ENCODE assay signal across 32 cellular contexts in genomic region chr5:63603996-63604395, GRCh38.
"Had no signal": no experiment of that assay in that cellular context is flagged by ENCODE, and none has a peak within 500 bp of the region (broad histone marks: within the 10 kb centered on the region; RNA-seq: fewer than 3 reads in every experiment).

No MANE protein-coding gene starts in this region.

- H3K9me3 ChIP-seq: adrenal gland, esophagus squamous epithelium, gastroesophageal sphincter had no signal

- H3K27me3 Mint-ChIP-seq: activated B cell treated with CpG ODN at 0.5 μM for 24 hours; activated CD4-positive, alpha-beta memory T cell treated with anti-CD3 and anti-CD28 coated beads for 36 hours; activated CD4-positive, alpha-beta T cell treated with anti-CD3 and anti-CD28 coated beads for 36 hours; activated CD4-positive, alpha-beta T cell treated with anti-CD3 and anti-CD28 coated beads, Interleukin-2, amount 10 ng/mL, durations not matched to agents 24 days and 14 days; activated CD8-positive, alpha-beta memory T cell treated with anti-CD3 and anti-CD28 coated beads, Interleukin-2, amount 10 ng/mL, durations not matched to agents 7 days and 5 days; activated naive CD4-positive, alpha-beta T cell treated with anti-CD3 and anti-CD28 coated beads, Interleukin-2, amount 50 U/mL, for 24 hours; activated naive CD8-positive, alpha-beta T cell treated with anti-CD3 and anti-CD28 coated beads for 36 hours; activated naive CD8-positive, alpha-beta T cell treated with anti-CD3 and anti-CD28 coated beads, Interleukin-2, amount 50 U/mL, for 24 hours; central memory CD8-positive, alpha-beta T cell; dendritic cell treated with granulocyte-macrophage colony-stimulating factor and Interleukin-4, amounts not matched to agents 40 ng/mL and 50 ng/mL, for 4 days; effector memory CD8-positive, alpha-beta T cell had no signal

- DNase-seq: activated B cell treated with CpG ODN at 0.5 μM for 24 hours; activated CD4-positive, alpha-beta memory T cell treated with anti-CD3 and anti-CD28 coated beads for 36 hours; activated CD4-positive, alpha-beta T cell treated with anti-CD3 and anti-CD28 coated beads for 36 hours; activated CD4-positive, alpha-beta T cell treated with anti-CD3 and anti-CD28 coated beads, Interleukin-2, amount 10 ng/mL, durations not matched to agents 24 days and 14 days; activated CD4-positive, CD25-positive, alpha-beta regulatory T cell treated with anti-CD3 and anti-CD28 coated beads, Interleukin-2, amount 50 U/mL, for 72 hours; activated CD8-positive, alpha-beta memory T cell treated with anti-CD3 and anti-CD28 coated beads, Interleukin-2, amount 10 ng/mL, durations not matched to agents 7 days and 5 days; activated CD8-positive, alpha-beta memory T cell treated with anti-CD3 and anti-CD28 coated beads, Interleukin-2, amount 50 U/mL, for 4 hours; activated CD8-positive, alpha-beta T cell treated with anti-CD3 and anti-CD28 coated beads, Interleukin-2, amount 10 ng/mL, durations not matched to agents 7 days and 5 days; activated effector memory CD4-positive, alpha-beta T cell treated with anti-CD3 and anti-CD28 coated beads, Interleukin-2, amount 50 U/mL, for 16 hours; activated naive CD4-positive, alpha-beta T cell treated with anti-CD3 and anti-CD28 coated beads for 36 hours; activated naive CD8-positive, alpha-beta T cell treated with anti-CD3 and anti-CD28 coated beads for 36 hours; activated naive CD8-positive, alpha-beta T cell treated with anti-CD3 and anti-CD28 coated beads, Interleukin-2, amount 50 U/mL, for 24 hours; activated T-cell treated with anti-CD3 and anti-CD28 coated beads, Interleukin-2, amount 50 U/mL, for 1 hour; activated T-cell treated with anti-CD3 and anti-CD28 coated beads, Interleukin-2, amount 50 U/mL, for 48 hours; adrenal gland; amygdala; brain microvascular endothelial cell; effector CD4-positive, alpha-beta T cell; effector memory CD8-positive, alpha-beta T cell; esophagus squamous epithelium; foreskin melanocyte; head of caudate nucleus; T-helper 2 cell had no signal

- H3K27ac Mint-ChIP-seq: activated B cell treated with CpG ODN at 0.5 μM for 24 hours; activated CD4-positive, alpha-beta memory T cell treated with anti-CD3 and anti-CD28 coated beads for 36 hours; activated CD4-positive, alpha-beta T cell treated with anti-CD3 and anti-CD28 coated beads for 36 hours; activated CD4-positive, alpha-beta T cell treated with anti-CD3 and anti-CD28 coated beads, Interleukin-2, amount 10 ng/mL, durations not matched to agents 24 days and 14 days; activated CD8-positive, alpha-beta memory T cell treated with anti-CD3 and anti-CD28 coated beads, Interleukin-2, amount 10 ng/mL, durations not matched to agents 7 days and 5 days; activated CD8-positive, alpha-beta T cell treated with anti-CD3 and anti-CD28 coated beads, Interleukin-2, amount 10 ng/mL, durations not matched to agents 7 days and 5 days; activated naive CD4-positive, alpha-beta T cell treated with anti-CD3 and anti-CD28 coated beads for 36 hours; activated naive CD4-positive, alpha-beta T cell treated with anti-CD3 and anti-CD28 coated beads, Interleukin-2, amount 50 U/mL, for 24 hours; activated naive CD8-positive, alpha-beta T cell treated with anti-CD3 and anti-CD28 coated beads for 36 hours; activated naive CD8-positive, alpha-beta T cell treated with anti-CD3 and anti-CD28 coated beads, Interleukin-2, amount 50 U/mL, for 24 hours; activated T-helper 1 cell treated with anti-CD3 and anti-CD28 coated beads, Interleukin-12 subunit alpha, Interleukin-12 subunit beta, Interleukin-2, Interleukin-4 antibody, amounts not matched to agents 30 ng/mL and 10 ng/mL and 1 ng/mL, durations not matched to agents 14 hours and 24 hours and 36 hours; activated T-helper 2 cell treated with anti-CD3 and anti-CD28 coated beads, Interferon-gamma antibody, Interleukin-2, Interleukin-4, amounts not matched to agents 10 μg/mL and 5 μg/mL and 100 μg/mL, durations not matched to agents 14 hours and 24 hours and 36 hours; dendritic cell treated with granulocyte-macrophage colony-stimulating factor and Interleukin-4, amounts not matched to agents 40 ng/mL and 50 ng/mL, for 4 days; effector memory CD8-positive, alpha-beta T cell had no signal

- ATAC-seq: activated CD4-positive, alpha-beta T cell treated with anti-CD3 and anti-CD28 coated beads for 36 hours; activated CD8-positive, alpha-beta memory T cell treated with anti-CD3 and anti-CD28 coated beads, Interleukin-2, amount 10 ng/mL, durations not matched to agents 7 days and 5 days; activated CD8-positive, alpha-beta T cell treated with anti-CD3 and anti-CD28 coated beads, Interleukin-2, amount 10 ng/mL, durations not matched to agents 7 days and 5 days; activated naive CD8-positive, alpha-beta T cell treated with anti-CD3 and anti-CD28 coated beads, Interleukin-2, amount 50 U/mL, for 24 hours; effector memory CD8-positive, alpha-beta T cell; gastroesophageal sphincter had no signal

- H3K27ac ChIP-seq: adrenal gland, brain microvascular endothelial cell, coronary artery, epithelial cell of prostate, esophagus squamous epithelium, gastroesophageal sphincter, VCaP had no signal

- H3K27me3 ChIP-seq: adrenal gland, brain microvascular endothelial cell, esophagus squamous epithelium, gastroesophageal sphincter had no signal

- H3K4me3 ChIP-seq: adrenal gland, coronary artery, esophagus squamous epithelium, gastroesophageal sphincter had no signal

- H3K36me3 ChIP-seq: adrenal gland, brain microvascular endothelial cell, esophagus squamous epithelium, gastroesophageal sphincter had no signal

- H3K4me1 ChIP-seq: adrenal gland, esophagus squamous epithelium, gastroesophageal sphincter had no signal

- H3K36me3 Mint-ChIP-seq: activated CD4-positive, alpha-beta memory T cell treated with anti-CD3 and anti-CD28 coated beads for 36 hours; activated CD8-positive, alpha-beta memory T cell treated with anti-CD3 and anti-CD28 coated beads, Interleukin-2, amount 10 ng/mL, durations not matched to agents 7 days and 5 days; activated naive CD4-positive, alpha-beta T cell treated with anti-CD3 and anti-CD28 coated beads, Interleukin-2, amount 50 U/mL, for 24 hours; activated naive CD8-positive, alpha-beta T cell treated with anti-CD3 and anti-CD28 coated beads for 36 hours had no signal

- H3K4me1 Mint-ChIP-seq: activated B cell treated with CpG ODN at 0.5 μM for 24 hours; activated CD4-positive, alpha-beta T cell treated with anti-CD3 and anti-CD28 coated beads for 36 hours; activated CD4-positive, alpha-beta T cell treated with anti-CD3 and anti-CD28 coated beads, Interleukin-2, amount 10 ng/mL, durations not matched to agents 24 days and 14 days; activated CD8-positive, alpha-beta memory T cell treated with anti-CD3 and anti-CD28 coated beads, Interleukin-2, amount 10 ng/mL, durations not matched to agents 7 days and 5 days; activated naive CD4-positive, alpha-beta T cell treated with anti-CD3 and anti-CD28 coated beads, Interleukin-2, amount 50 U/mL, for 24 hours; activated naive CD8-positive, alpha-beta T cell treated with anti-CD3 and anti-CD28 coated beads for 36 hours; activated naive CD8-positive, alpha-beta T cell treated with anti-CD3 and anti-CD28 coated beads, Interleukin-2, amount 50 U/mL, for 24 hours; central memory CD8-positive, alpha-beta T cell had no signal

- H3K4me3 Mint-ChIP-seq: activated B cell treated with CpG ODN at 0.5 μM for 24 hours; activated CD4-positive, alpha-beta memory T cell treated with anti-CD3 and anti-CD28 coated beads for 36 hours; activated CD4-positive, alpha-beta T cell treated with anti-CD3 and anti-CD28 coated beads for 36 hours; activated CD4-positive, alpha-beta T cell treated with anti-CD3 and anti-CD28 coated beads, Interleukin-2, amount 10 ng/mL, durations not matched to agents 24 days and 14 days; activated CD8-positive, alpha-beta memory T cell treated with anti-CD3 and anti-CD28 coated beads, Interleukin-2, amount 10 ng/mL, durations not matched to agents 7 days and 5 days; activated CD8-positive, alpha-beta T cell treated with anti-CD3 and anti-CD28 coated beads, Interleukin-2, amount 10 ng/mL, durations not matched to agents 7 days and 5 days; activated naive CD4-positive, alpha-beta T cell treated with anti-CD3 and anti-CD28 coated beads for 36 hours; activated naive CD4-positive, alpha-beta T cell treated with anti-CD3 and anti-CD28 coated beads, Interleukin-2, amount 50 U/mL, for 24 hours; activated naive CD8-positive, alpha-beta T cell treated with anti-CD3 and anti-CD28 coated beads for 36 hours; activated naive CD8-positive, alpha-beta T cell treated with anti-CD3 and anti-CD28 coated beads, Interleukin-2, amount 50 U/mL, for 24 hours; activated T-helper 1 cell treated with anti-CD3 and anti-CD28 coated beads, Interleukin-12 subunit alpha, Interleukin-12 subunit beta, Interleukin-2, Interleukin-4 antibody, amounts not matched to agents 30 ng/mL and 10 ng/mL and 1 ng/mL, durations not matched to agents 14 hours and 24 hours and 36 hours; central memory CD8-positive, alpha-beta T cell; dendritic cell treated with granulocyte-macrophage colony-stimulating factor and Interleukin-4, amounts not matched to agents 40 ng/mL and 50 ng/mL, for 4 days; effector memory CD8-positive, alpha-beta T cell had no signal
